ENCODE assay signal across 11 cellular contexts in the genomic region with DNA sequence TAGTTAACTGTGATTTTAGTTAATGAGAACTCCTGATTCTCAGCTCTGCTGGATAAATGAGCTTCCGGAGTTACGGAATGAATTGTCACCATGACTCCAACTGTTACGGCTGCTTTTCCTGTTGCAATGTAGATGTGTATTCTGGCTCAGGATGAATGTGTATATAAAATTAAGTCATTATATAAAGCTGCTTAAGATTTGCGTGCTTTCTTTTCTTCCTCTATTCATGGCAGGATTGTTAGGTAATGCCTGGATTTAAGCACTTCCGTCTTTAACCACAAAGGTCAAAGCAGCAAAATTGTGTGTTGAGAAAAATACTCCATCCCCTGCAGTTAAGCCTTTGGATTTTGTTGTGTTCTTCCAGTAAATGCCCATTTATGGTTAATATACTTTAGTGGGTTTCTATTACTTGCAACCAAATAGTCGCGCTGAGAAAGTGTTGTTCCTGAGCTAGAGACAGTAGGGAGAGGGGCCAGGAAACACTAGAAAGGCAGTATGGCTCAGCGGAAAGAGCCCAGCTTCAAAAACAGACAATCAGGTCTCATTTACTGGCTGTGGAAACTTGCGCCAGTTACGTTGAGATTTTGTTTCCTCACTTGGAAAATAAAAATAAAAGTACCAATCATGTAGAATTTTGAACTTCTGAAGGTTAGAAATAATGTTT. TPM values are rescaled to one million over a fixed set of nuclear protein-coding genes. Genes with fewer than 3 reads are reported as not detected.
DNase-seq lines count a peak whose midpoint lies in the region; TF ChIP-seq lines count a peak whose summit lies in the region.
"Had no signal": no experiment of that assay in that cellular context is flagged by ENCODE, and none has a peak within 500 bp of the region (broad histone marks: within the 10 kb centered on the region; RNA-seq: fewer than 3 reads in every experiment).

No MANE protein-coding gene starts in this region.

- H3K23ac ChIP-seq in mesenchymal stem cell (ENCODE audit: low read length in 2 of 2) = no peak overlapping the region

- no peak overlapping the region for H3K4ac ChIP-seq in mesenchymal stem cell (ENCODE audit: low read depth in 1 of 2, low read length in 2 of 2)

- DNase-seq in CD1c-positive myeloid dendritic cell (ENCODE audit: extremely low spot score) (peak; percentile 76), HL-60 (ENCODE audit: low read depth in 1 of 2, low spot score in 1 of 2) (peak; percentile 34 to 58), mesenchymal stem cell (peak; percentile 82), breast epithelium (ENCODE audit: low spot score in 2 of 2) (no peak), HK-2 (ENCODE audit: unreplicated experiment) (no peak), NCI-H146 treated with DMSO at 0.1 percent for 48 hours (lab: John Stamatoyannopoulos, UW; ENCODE audit: unreplicated experiment) (no peak), uterus (no peak)
- DNase-seq in activated T-helper 1 cell treated with anti-CD3 and anti-CD28 coated beads, Interleukin-12 subunit alpha, Interleukin-12 subunit beta, Interleukin-2, Interleukin-4 antibody, amounts not matched to agents 30 ng/mL and 10 ng/mL and 1 ng/mL, durations not matched to agents 14 hours and 24 hours and 36 hours (ENCODE audit: low spot score) = no peak
- DNase-seq: erythroblast had no signal

- no peak overlapping the region for H4K8ac ChIP-seq in mesenchymal stem cell (ENCODE audit: low read length)

- no peaks in the 10 kb centered on the region for H3K4me1 ChIP-seq in mesenchymal stem cell (ENCODE audit: control insufficient read depth, insufficient read depth, low read depth, low read length)
- no peaks in the 10 kb centered on the region for H3K4me1 ChIP-seq in breast epithelium
- no peaks in the 10 kb centered on the region for H3K4me1 ChIP-seq in uterus

- H3K27me3 Mint-ChIP-seq in activated T-helper 1 cell treated with anti-CD3 and anti-CD28 coated beads, Interleukin-12 subunit alpha, Interleukin-12 subunit beta, Interleukin-2, Interleukin-4 antibody, amounts not matched to agents 30 ng/mL and 10 ng/mL and 1 ng/mL, durations not matched to agents 14 hours and 24 hours and 36 hours (ENCODE audit: insufficient read depth) = no peaks in the 10 kb centered on the region

- H3K36me3 ChIP-seq in mesenchymal stem cell (ENCODE audit: control insufficient read depth in 1 of 2, insufficient read depth in 2 of 2, low read depth in 1 of 2, low read length in 2 of 2) (no peaks in the 10 kb centered on the region), breast epithelium (no peaks in the 10 kb centered on the region), uterus (no peaks in the 10 kb centered on the region)

- no peak overlapping the region for H2BK12ac ChIP-seq in mesenchymal stem cell (ENCODE audit: low read length in 2 of 2)

- no peak overlapping the region for H2BK120ac ChIP-seq in mesenchymal stem cell (ENCODE audit: low read depth, low read length)

- peak overlapping the region in 1 of 2 experiments; percentile 21 for H3K18ac ChIP-seq in mesenchymal stem cell (ENCODE audit: low read depth in 1 of 2, low read length in 2 of 2)

- H3K36me3 Mint-ChIP-seq in activated T-helper 1 cell treated with anti-CD3 and anti-CD28 coated beads, Interleukin-12 subunit alpha, Interleukin-12 subunit beta, Interleukin-2, Interleukin-4 antibody, amounts not matched to agents 30 ng/mL and 10 ng/mL and 1 ng/mL, durations not matched to agents 14 hours and 24 hours and 36 hours (ENCODE audit: low read depth) = no peaks in the 10 kb centered on the region

- no peaks in the 10 kb centered on the region for H3K9me3 Mint-ChIP-seq in activated T-helper 1 cell treated with anti-CD3 and anti-CD28 coated beads, Interleukin-12 subunit alpha, Interleukin-12 subunit beta, Interleukin-2, Interleukin-4 antibody, amounts not matched to agents 30 ng/mL and 10 ng/mL and 1 ng/mL, durations not matched to agents 14 hours and 24 hours and 36 hours

- H3K4me1 Mint-ChIP-seq in activated T-helper 1 cell treated with anti-CD3 and anti-CD28 coated beads, Interleukin-12 subunit alpha, Interleukin-12 subunit beta, Interleukin-2, Interleukin-4 antibody, amounts not matched to agents 30 ng/mL and 10 ng/mL and 1 ng/mL, durations not matched to agents 14 hours and 24 hours and 36 hours (ENCODE audit: low read depth) = peaks cover 9% of the 10 kb centered on the region

- H3K4me3 Mint-ChIP-seq in activated T-helper 1 cell treated with anti-CD3 and anti-CD28 coated beads, Interleukin-12 subunit alpha, Interleukin-12 subunit beta, Interleukin-2, Interleukin-4 antibody, amounts not matched to agents 30 ng/mL and 10 ng/mL and 1 ng/mL, durations not matched to agents 14 hours and 24 hours and 36 hours = peak overlapping the region; percentile 65

- H2BK15ac ChIP-seq in mesenchymal stem cell (ENCODE audit: low read depth, poor library complexity, severe bottlenecking) = no peak overlapping the region

- H3K9ac ChIP-seq in mesenchymal stem cell (ENCODE audit: low read length) = no peak overlapping the region

- no peak overlapping the region for H3K27ac Mint-ChIP-seq in activated T-helper 1 cell treated with anti-CD3 and anti-CD28 coated beads, Interleukin-12 subunit alpha, Interleukin-12 subunit beta, Interleukin-2, Interleukin-4 antibody, amounts not matched to agents 30 ng/mL and 10 ng/mL and 1 ng/mL, durations not matched to agents 14 hours and 24 hours and 36 hours

- H3K4me3 ChIP-seq in HL-60 (replicated peaks; ENCODE audit: insufficient read depth, low read length) (no peak overlapping the region), mesenchymal stem cell (ENCODE audit: insufficient read depth in 1 of 2, low read depth in 1 of 2, low read length in 2 of 2) (no peak overlapping the region), breast epithelium (no peak overlapping the region), uterus (no peak overlapping the region)

- TF ChIP-seq CTCF in HL-60 (IDR thresholded peaks at IDR 0.05; ENCODE audit: insufficient read depth, low read length) (no peak), breast epithelium (IDR thresholded peaks at IDR 0.05) (no peak), uterus (IDR thresholded peaks at IDR 0.05) (no peak)

- no peak overlapping the region for H2BK5ac ChIP-seq in mesenchymal stem cell (ENCODE audit: low read depth, low read length, poor library complexity, severe bottlenecking)

- no peak overlapping the region for H2AFZ ChIP-seq in mesenchymal stem cell (ENCODE audit: low read depth, low read length)

- no peaks in the 10 kb centered on the region for H3K9me3 ChIP-seq in mesenchymal stem cell (ENCODE audit: control insufficient read depth, low read length)
- no peaks in the 10 kb centered on the region for H3K9me3 ChIP-seq in breast epithelium
- H3K9me3 ChIP-seq in uterus = no peaks in the 10 kb centered on the region

- H3K79me1 ChIP-seq in mesenchymal stem cell (replicated peaks; ENCODE audit: low read length, poor library complexity, severe bottlenecking) = no peaks in the 10 kb centered on the region

- H3K27ac ChIP-seq in HL-60 (replicated peaks) (no peak overlapping the region), mesenchymal stem cell (ENCODE audit: low read length, poor library complexity, severe bottlenecking) (no peak overlapping the region), breast epithelium (no peak overlapping the region), uterus (no peak overlapping the region)

- no peak overlapping the region for H3K4me2 ChIP-seq in mesenchymal stem cell (ENCODE audit: low read length, poor library complexity, severe bottlenecking)

- no peak overlapping the region for H2AK5ac ChIP-seq in mesenchymal stem cell (ENCODE audit: low read length, severe bottlenecking)

- peaks cover 2% of the 10 kb centered on the region for H3K27me3 ChIP-seq in HL-60 (ENCODE audit: insufficient read depth, poor library complexity, severe bottlenecking)
- H3K27me3 ChIP-seq in mesenchymal stem cell (ENCODE audit: control insufficient read depth in 1 of 2, insufficient read depth in 1 of 2, low read length in 2 of 2) = no peaks in the 10 kb centered on the region
- no peaks in the 10 kb centered on the region for H3K27me3 ChIP-seq in breast epithelium
- no peaks in the 10 kb centered on the region for H3K27me3 ChIP-seq in uterus

- H4K91ac ChIP-seq in mesenchymal stem cell (ENCODE audit: low read length) = no peak overlapping the region

- H3K14ac ChIP-seq in mesenchymal stem cell (ENCODE audit: low read length in 2 of 2) = no peak overlapping the region

- TF ChIP-seq POLR2A in breast epithelium (IDR thresholded peaks at IDR 0.05) (no peak), uterus (IDR thresholded peaks at IDR 0.05) (no peak)

- intact Hi-C loops in activated T-helper 1 cell treated with anti-CD3 and anti-CD28 coated beads, Interleukin-12 subunit alpha, Interleukin-12 subunit beta, Interleukin-2, Interleukin-4 antibody, amounts not matched to agents 30 ng/mL and 10 ng/mL and 1 ng/mL, durations not matched to agents 14 hours and 24 hours and 36 hours (cut with micrococcal nuclease) = no loop called here
- intact Hi-C loops in breast epithelium (cut with DNase I; ENCODE audit: low total_unique reads) (no loop called here), uterus (cut with DNase I; ENCODE audit: low total_unique reads) (no loop called here)

- WGBS in mesenchymal stem cell = 81% methylated on average over 6 of the region's 10 CpGs

RNA-seq across cellular contexts. Expression of a gene that starts 9.4 kb away (rescaled TPM):
- not detected in 2 replicates for total RNA-seq in activated T-helper 1 cell treated with anti-CD3 and anti-CD28 coated beads, Interleukin-12 subunit alpha, Interleukin-12 subunit beta, Interleukin-2, Interleukin-4 antibody, amounts not matched to agents 30 ng/mL and 10 ng/mL and 1 ng/mL, durations not matched to agents 14 hours and 24 hours and 36 hours
- not detected for polyA plus RNA-seq in mesenchymal stem cell (2013, experiment 1 of 2)
- polyA plus RNA-seq in mesenchymal stem cell (2013, experiment 2 of 2) = not detected
- total RNA-seq in breast epithelium (under 1 TPM in 1 of 3 donors, not detected in 2; 0.33 TPM), uterus (under 1 TPM in 1 of 4 donors, not detected in 3; 0.41 TPM)
- total RNA-seq: renal cortical epithelial cell, SK-MEL-5 had no signal

Comparison
In these comparisons a context has a peak if more than half of its experiments do, and no peak if none do; other contexts are left out.
1. DNase-seq: peak in CD1c-positive myeloid dendritic cell (single experiment), HL-60 (2 of 2) and mesenchymal stem cell (single experiment); none in activated T-helper 1 cell treated with anti-CD3 and anti-CD28 coated beads, Interleukin-12 subunit alpha, Interleukin-12 subunit beta, Interleukin-2, Interleukin-4 antibody, amounts not matched to agents 30 ng/mL and 10 ng/mL and 1 ng/mL, durations not matched to agents 14 hours and 24 hours and 36 hours (single experiment), breast epithelium (0 of 2), HK-2 (single experiment), NCI-H146 treated with DMSO at 0.1 percent for 48 hours (single experiment) and uterus (0 of 2).